In genomic region chr2:191303349-191304005, GRCh38 we compare ENCODE assay signal across 14 cellular contexts. TPM values are rescaled to one million over a fixed set of nuclear protein-coding genes. Genes with fewer than 3 reads are reported as not detected.
A peak's percentile ranks its signal among the peaks of the same experiment; 100 is the strongest.
DNase-seq lines count a peak whose midpoint lies in the region; ATAC-seq and TF ChIP-seq lines count a peak whose summit lies in the region.
"Had no signal": no experiment of that assay in that cellular context is flagged by ENCODE, and none has a peak within 500 bp of the region (broad histone marks: within the 10 kb centered on the region; RNA-seq: fewer than 3 reads in every experiment).

No MANE protein-coding gene starts in this region.

- TF ChIP-seq CTCF in HFFc6 (IDR thresholded peaks at IDR 0.05) (no peak), osteoblast (IDR thresholded peaks at IDR 0.05; ENCODE audit: extremely low read depth, low read depth, low read length) (no peak)

- H3K27ac Mint-ChIP-seq in HFFc6, result peak overlapping the region; percentile 39
- H3K27ac Mint-ChIP-seq in stimulated activated memory B cell treated with anti-CD40 and anti-IgM and Interleukin-4, amounts not matched to agents 10 μg/mL and 1 μg/mL and 100 μg/mL, for 72 hours, result no peak overlapping the region
- H3K27ac Mint-ChIP-seq: activated T-helper 2 cell treated with anti-CD3 and anti-CD28 coated beads, Interferon-gamma antibody, Interleukin-2, Interleukin-4, amounts not matched to agents 10 μg/mL and 5 μg/mL and 100 μg/mL, durations not matched to agents 14 hours and 24 hours and 36 hours; CD4-positive, alpha-beta memory T cell had no signal

- H4K20me1 ChIP-seq in osteoblast (ENCODE audit: insufficient read depth, low read length), result peaks cover 15% of the 10 kb centered on the region

- no peaks in the 10 kb centered on the region for H3K9me3 ChIP-seq in osteoblast (ENCODE audit: low read depth, low read length)

- H2AFZ ChIP-seq in osteoblast (ENCODE audit: low read length), result no peak overlapping the region

- peaks cover 88% of the 10 kb centered on the region for H3K4me1 Mint-ChIP-seq in HFFc6 (ENCODE audit: low read depth)
- H3K4me1 Mint-ChIP-seq in stimulated activated memory B cell treated with anti-CD40 and anti-IgM and Interleukin-4, amounts not matched to agents 10 μg/mL and 1 μg/mL and 100 μg/mL, for 72 hours, result no peaks in the 10 kb centered on the region

- H3K36me3 Mint-ChIP-seq in HFFc6 (ENCODE audit: low read depth), result peaks cover 54% of the 10 kb centered on the region
- H3K36me3 Mint-ChIP-seq in stimulated activated memory B cell treated with anti-CD40 and anti-IgM and Interleukin-4, amounts not matched to agents 10 μg/mL and 1 μg/mL and 100 μg/mL, for 72 hours, result no peaks in the 10 kb centered on the region
- H3K36me3 Mint-ChIP-seq: CD4-positive, alpha-beta memory T cell had no signal

- peak overlapping the region; percentile 6; the same call in 1 of the 2 replicates for H3K4me3 Mint-ChIP-seq in HFFc6
- no peak overlapping the region for H3K4me3 Mint-ChIP-seq in stimulated activated memory B cell treated with anti-CD40 and anti-IgM and Interleukin-4, amounts not matched to agents 10 μg/mL and 1 μg/mL and 100 μg/mL, for 72 hours
- H3K4me3 Mint-ChIP-seq: CD4-positive, alpha-beta memory T cell had no signal

- H3K4me3 ChIP-seq in osteoblast (ENCODE audit: insufficient read depth, low read length), result no peak overlapping the region
- H3K4me3 ChIP-seq: K562 had no signal

- DNase-seq in HFFc6 (no peak), NCI-H510A (lab: John Stamatoyannopoulos, UW) (peak; percentile 19), epithelial cell of prostate (ENCODE audit: low read depth, low spot score) (no peak), osteoblast (ENCODE audit: insufficient read length, low spot score, missing footprints) (no peak), NCI-H2196 (lab: John Stamatoyannopoulos, UW; ENCODE audit: unreplicated experiment) (no peak), GOT3 (lab: John Stamatoyannopoulos, UW) (no peak), ureter (ENCODE audit: low spot score) (no peak)
- DNase-seq: activated CD4-positive, alpha-beta T cell treated with anti-CD3 and anti-CD28 coated beads, Interleukin-2, amount 50 U/mL, for 4 hours; CD4-positive, alpha-beta memory T cell; foreskin melanocyte; GF-D8 had no signal

- no peak overlapping the region for H3K4me2 ChIP-seq in osteoblast (ENCODE audit: insufficient read depth, low read length)

- peaks cover 95% of the 10 kb centered on the region for H3K79me2 ChIP-seq in osteoblast (ENCODE audit: insufficient read depth, low read length)

- H3K9me3 Mint-ChIP-seq in HFFc6, result no peaks in the 10 kb centered on the region; the same call in 1 of the 2 replicates
- H3K9me3 Mint-ChIP-seq in stimulated activated memory B cell treated with anti-CD40 and anti-IgM and Interleukin-4, amounts not matched to agents 10 μg/mL and 1 μg/mL and 100 μg/mL, for 72 hours, result no peaks in the 10 kb centered on the region
- H3K9me3 Mint-ChIP-seq: activated T-helper 2 cell treated with anti-CD3 and anti-CD28 coated beads, Interferon-gamma antibody, Interleukin-2, Interleukin-4, amounts not matched to agents 10 μg/mL and 5 μg/mL and 100 μg/mL, durations not matched to agents 14 hours and 24 hours and 36 hours; CD4-positive, alpha-beta memory T cell had no signal

- peaks cover 17% of the 10 kb centered on the region for H3K36me3 ChIP-seq in osteoblast (ENCODE audit: insufficient read depth, low read length)

- H3K4me1 ChIP-seq in osteoblast (ENCODE audit: insufficient read depth, low read length), result peaks cover 42% of the 10 kb centered on the region

- H3K27me3 Mint-ChIP-seq in HFFc6 (ENCODE audit: insufficient read depth), result peaks cover 6% of the 10 kb centered on the region; the same call in 1 of the 2 replicates
- H3K27me3 Mint-ChIP-seq in stimulated activated memory B cell treated with anti-CD40 and anti-IgM and Interleukin-4, amounts not matched to agents 10 μg/mL and 1 μg/mL and 100 μg/mL, for 72 hours, result no peaks in the 10 kb centered on the region

- ATAC-seq in stimulated activated memory B cell treated with anti-CD40 and anti-IgM and Interleukin-4, amounts not matched to agents 10 μg/mL and 1 μg/mL and 100 μg/mL, for 72 hours, result no peak
- ATAC-seq: K562 had no signal

- H3K27ac ChIP-seq in epithelial cell of prostate (peak overlapping the region; percentile 86), osteoblast (ENCODE audit: low read depth, low read length) (peak overlapping the region; percentile 7)

- no peaks in the 10 kb centered on the region for H3K27me3 ChIP-seq in osteoblast (ENCODE audit: insufficient read depth, low read length)

RNA-seq across cellular contexts. Expression of gene MYO1B, which starts 58.3 kb away (rescaled TPM):
- total RNA-seq in HFFc6 (2021; fragmentation: NEBNext Ultra II Directional; extraction: Animal tissue kit (Norgen Biotek cat#: 25700)), result 100 to 1,000 TPM; 214 to 254 (median 236) TPM
- 229 and 246 TPM in 2 replicates for total RNA-seq in osteoblast
- 87.6 TPM for total RNA-seq in ureter
